15 cellular contexts compared by ENCODE assay signal in genomic region chr4:79695848-79696247, GRCh38.
A peak's percentile ranks its signal among the peaks of the same experiment; 100 is the strongest.
DNase-seq lines count a peak whose midpoint lies in the region; ATAC-seq, FAIRE-seq and TF ChIP-seq lines count a peak whose summit lies in the region.
"Had no signal": no experiment of that assay in that cellular context is flagged by ENCODE, and none has a peak within 500 bp of the region (broad histone marks: within the 10 kb centered on the region; RNA-seq: fewer than 3 reads in every experiment).

No MANE protein-coding gene starts in this region.

- H3K4me3 ChIP-seq in DND-41 (ENCODE audit: low read depth in 1 of 2, low read length in 2 of 2) (no peak overlapping the region), bronchial epithelial cell (ENCODE audit: low read depth, low read length) (no peak overlapping the region), right atrium auricular region (no peak overlapping the region)

- no peaks in the 10 kb centered on the region for H3K27me3 ChIP-seq in DND-41 (ENCODE audit: insufficient read depth, low read length, poor library complexity)
- H3K27me3 ChIP-seq in bronchial epithelial cell (ENCODE audit: control insufficient read depth, insufficient read depth, low read length) = no peaks in the 10 kb centered on the region
- no peaks in the 10 kb centered on the region for H3K27me3 ChIP-seq in right atrium auricular region

- DNase-seq in DND-41 = no peak
- DNase-seq in NCI-H146 treated with DMSO at 0.1 percent for 48 hours (lab: John Stamatoyannopoulos, UW; ENCODE audit: unreplicated experiment) = peak; percentile 78
- no peak for DNase-seq in bronchial epithelial cell (ENCODE audit: low read depth)
- DNase-seq in NCI-H2107 treated with DMSO at 0.1 percent for 48 hours (lab: John Stamatoyannopoulos, UW; ENCODE audit: unreplicated experiment) = no peak
- DNase-seq in right atrium auricular region (ENCODE audit: low spot score) = no peak
- DNase-seq: Caco-2; CD4-positive, alpha-beta memory T cell; GOT3; H9; IMR-90 had no signal

- H3K9ac ChIP-seq in DND-41 (ENCODE audit: low read depth, low read length) = no peak overlapping the region

- 0 out of 2 replicates have a peak overlapping the region, but pooled peaks have one; percentile 21 for H2AFZ ChIP-seq in DND-41 (ENCODE audit: low read depth, low read length)

- peaks cover 16% of the 10 kb centered on the region for H3K9me3 ChIP-seq in DND-41 (ENCODE audit: insufficient read depth, low read length, severe bottlenecking)
- peaks cover 0 to 10% of the 10 kb centered on the region in 2 donors for H3K9me3 ChIP-seq in right atrium auricular region
- H3K9me3 ChIP-seq: Caco-2 had no signal

- H3K27ac ChIP-seq in DND-41 (ENCODE audit: low read length) = no peak overlapping the region
- H3K27ac ChIP-seq in right atrium auricular region = no peak overlapping the region
- H3K27ac ChIP-seq: C4-2B had no signal

- H4K20me1 ChIP-seq in DND-41 (ENCODE audit: insufficient read depth, low read length) = no peaks in the 10 kb centered on the region

- H3K36me3 ChIP-seq in DND-41 (ENCODE audit: insufficient read depth, low read length) = no peaks in the 10 kb centered on the region
- no peaks in the 10 kb centered on the region for H3K36me3 ChIP-seq in bronchial epithelial cell (ENCODE audit: control insufficient read depth, insufficient read depth, low read length)
- no peaks in the 10 kb centered on the region for H3K36me3 ChIP-seq in right atrium auricular region

- no peak for TF ChIP-seq CTCF in DND-41 (IDR thresholded peaks at IDR 0.05; ENCODE audit: borderline replicate concordance, extremely low read depth, low read length, poor library complexity, severe bottlenecking)
- no peak for TF ChIP-seq CTCF in bronchial epithelial cell (IDR thresholded peaks at IDR 0.05; ENCODE audit: insufficient read depth, low read length, severe bottlenecking)
- no peak for TF ChIP-seq CTCF in right atrium auricular region (IDR thresholded peaks at IDR 0.05)

- ATAC-seq in DND-41 (ENCODE audit: insufficient read depth, low read depth) (no peak), GM19324 (IDR thresholded peaks at IDR 0.05; ENCODE audit: low FRiP score, unreplicated experiment) (no peak), GM18520 (IDR thresholded peaks at IDR 0.05; ENCODE audit: unreplicated experiment) (no peak)

- H3K4me1 ChIP-seq in DND-41 (ENCODE audit: insufficient read depth, low read length) = no peaks in the 10 kb centered on the region
- no peaks in the 10 kb centered on the region for H3K4me1 ChIP-seq in right atrium auricular region

- H3K79me2 ChIP-seq in DND-41 (ENCODE audit: insufficient read depth, low read length) = no peaks in the 10 kb centered on the region

- FAIRE-seq in bronchial epithelial cell (lab: Jason Lieb, UNC) = peak; percentile 50
- FAIRE-seq: A204.1, GM18507 had no signal

- H3K4me2 ChIP-seq in DND-41 (ENCODE audit: insufficient read depth, low read length) = no peak overlapping the region
